Comparison of ENCODE assay signal across 19 cellular contexts in the genomic region with DNA sequence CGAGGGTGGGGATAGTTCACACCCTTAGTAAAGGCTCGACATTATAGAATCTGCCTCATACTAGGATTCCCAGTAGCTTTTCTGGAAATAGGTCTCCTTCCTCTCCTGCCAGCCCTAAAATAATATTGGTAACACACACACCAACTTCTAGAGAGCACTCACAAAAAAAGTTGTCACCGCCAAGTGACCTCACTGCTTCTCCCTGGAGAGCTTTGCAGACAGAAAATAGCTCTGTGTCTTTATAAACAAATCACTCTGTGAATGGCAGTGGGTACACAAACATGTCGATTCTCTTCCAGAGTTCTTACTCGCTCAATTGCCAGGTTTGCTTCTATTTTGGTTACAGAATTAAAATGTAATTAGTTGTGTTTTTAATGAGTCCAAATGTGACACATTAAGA.
"Had no signal": no experiment of that assay in that cellular context is flagged by ENCODE, and none has a peak within 500 bp of the region (broad histone marks: within the 10 kb centered on the region; RNA-seq: fewer than 3 reads in every experiment).

No MANE protein-coding gene starts in this region.

- H3K27ac ChIP-seq: breast epithelium, foreskin keratinocyte, lower lobe of right lung, psoas muscle, transverse colon had no signal

- H3K27ac Mint-ChIP-seq: activated CD4-positive, alpha-beta memory T cell treated with anti-CD3 and anti-CD28 coated beads, Interleukin-2, amount 10 ng/mL, durations not matched to agents 7 days and 5 days; activated naive CD4-positive, alpha-beta T cell treated with anti-CD3 and anti-CD28 coated beads for 36 hours; activated naive CD8-positive, alpha-beta T cell treated with anti-CD3 and anti-CD28 coated beads, Interleukin-2, amount 10 ng/mL, durations not matched to agents 7 days and 5 days; activated T-cell treated with anti-CD3 and anti-CD28 coated beads, Interleukin-2, amount 50 U/mL, for 72 hours; naive thymus-derived CD8-positive, alpha-beta T cell; stimulated activated naive CD8-positive, alpha-beta T cell treated with anti-CD3 and anti-CD28 coated beads, Interleukin-15, Interleukin-2, amounts not matched to agents 100 ng/mL and 50 ng/mL, for 24 hours had no signal

- H3K4me1 Mint-ChIP-seq: activated CD4-positive, alpha-beta memory T cell treated with anti-CD3 and anti-CD28 coated beads, Interleukin-2, amount 10 ng/mL, durations not matched to agents 7 days and 5 days; activated naive CD8-positive, alpha-beta T cell treated with anti-CD3 and anti-CD28 coated beads, Interleukin-2, amount 10 ng/mL, durations not matched to agents 7 days and 5 days; central memory CD8-positive, alpha-beta T cell; naive thymus-derived CD8-positive, alpha-beta T cell had no signal

- H3K9me3 ChIP-seq: breast epithelium, lower lobe of right lung, psoas muscle, transverse colon had no signal

- H3K36me3 ChIP-seq: breast epithelium, lower lobe of right lung, transverse colon had no signal

- H3K27me3 Mint-ChIP-seq: activated CD4-positive, alpha-beta memory T cell treated with anti-CD3 and anti-CD28 coated beads, Interleukin-2, amount 10 ng/mL, durations not matched to agents 7 days and 5 days; activated naive CD8-positive, alpha-beta T cell treated with anti-CD3 and anti-CD28 coated beads, Interleukin-2, amount 10 ng/mL, durations not matched to agents 7 days and 5 days; central memory CD8-positive, alpha-beta T cell; stimulated activated naive CD8-positive, alpha-beta T cell treated with anti-CD3 and anti-CD28 coated beads, Interleukin-15, Interleukin-2, amounts not matched to agents 100 ng/mL and 50 ng/mL, for 24 hours had no signal

- H3K9me3 Mint-ChIP-seq: activated naive CD4-positive, alpha-beta T cell treated with anti-CD3 and anti-CD28 coated beads for 36 hours had no signal

- H3K27me3 ChIP-seq: breast epithelium, foreskin keratinocyte, transverse colon had no signal

- H3K4me1 ChIP-seq: breast epithelium, foreskin keratinocyte, lower lobe of right lung, psoas muscle, transverse colon had no signal

- H3K36me3 Mint-ChIP-seq: activated naive CD8-positive, alpha-beta T cell treated with anti-CD3 and anti-CD28 coated beads, Interleukin-2, amount 10 ng/mL, durations not matched to agents 7 days and 5 days; naive thymus-derived CD8-positive, alpha-beta T cell had no signal

- DNase-seq: activated CD4-positive, alpha-beta memory T cell treated with anti-CD3 and anti-CD28 coated beads, Interleukin-2, amount 10 ng/mL, durations not matched to agents 7 days and 5 days; activated CD4-positive, alpha-beta T cell treated with anti-CD3 and anti-CD28 coated beads for 48 hours; activated CD4-positive, CD25-positive, alpha-beta regulatory T cell; activated effector memory CD4-positive, alpha-beta T cell treated with Interleukin-2 at 50 U/mL for 16 hours; activated naive CD4-positive, alpha-beta T cell treated with anti-CD3 and anti-CD28 coated beads for 36 hours; activated naive CD8-positive, alpha-beta T cell treated with anti-CD3 and anti-CD28 coated beads, Interleukin-2, amount 10 ng/mL, durations not matched to agents 7 days and 5 days; activated T-cell treated with anti-CD3 and anti-CD28 coated beads, Interleukin-2, amount 50 U/mL, for 72 hours; amniotic stem cell; effector memory CD4-positive, alpha-beta T cell; foreskin keratinocyte; lower lobe of right lung; naive thymus-derived CD8-positive, alpha-beta T cell; psoas muscle; right cardiac atrium; stimulated activated CD4-positive, alpha-beta T cell treated with anti-CD3 and anti-CD28 coated beads, Interleukin-12 subunit alpha, Interleukin-12 subunit beta, amount 100 ng/mL, for 4 hours; transverse colon had no signal

- H3K4me3 ChIP-seq: breast epithelium, lower lobe of right lung, psoas muscle, transverse colon had no signal

- H3K4me3 Mint-ChIP-seq: activated CD4-positive, alpha-beta memory T cell treated with anti-CD3 and anti-CD28 coated beads, Interleukin-2, amount 10 ng/mL, durations not matched to agents 7 days and 5 days; activated naive CD4-positive, alpha-beta T cell treated with anti-CD3 and anti-CD28 coated beads for 36 hours; activated naive CD8-positive, alpha-beta T cell treated with anti-CD3 and anti-CD28 coated beads, Interleukin-2, amount 10 ng/mL, durations not matched to agents 7 days and 5 days; activated T-cell treated with anti-CD3 and anti-CD28 coated beads, Interleukin-2, amount 50 U/mL, for 72 hours; central memory CD8-positive, alpha-beta T cell; naive thymus-derived CD8-positive, alpha-beta T cell; stimulated activated naive CD8-positive, alpha-beta T cell treated with anti-CD3 and anti-CD28 coated beads, Interleukin-15, Interleukin-2, amounts not matched to agents 100 ng/mL and 50 ng/mL, for 24 hours had no signal
